Comparison of ENCODE assay signal across 32 cellular contexts in the genomic region with DNA sequence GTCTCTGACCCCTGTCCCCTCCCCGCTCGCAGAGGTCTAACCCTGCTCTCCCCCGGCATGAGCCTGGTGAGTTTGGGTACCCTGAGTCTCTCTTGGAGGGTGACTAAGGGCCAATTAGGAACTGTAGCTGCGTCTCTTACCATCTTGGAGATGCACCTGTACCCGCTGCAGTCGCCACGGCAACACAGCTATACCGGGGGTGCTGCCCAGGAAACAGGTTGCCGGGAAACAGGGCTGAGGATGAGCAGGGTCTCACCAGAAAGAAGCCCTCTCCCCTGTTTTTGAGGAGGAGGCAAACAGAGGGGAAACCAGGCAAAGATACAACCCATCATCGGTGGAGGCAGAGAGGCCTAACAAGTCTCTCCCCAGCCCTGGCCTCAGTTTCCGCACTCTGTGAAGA.
"Had no signal": no experiment of that assay in that cellular context is flagged by ENCODE, and none has a peak within 500 bp of the region (broad histone marks: within the 10 kb centered on the region; RNA-seq: fewer than 3 reads in every experiment).

No MANE protein-coding gene starts in this region.

- H3K4me1 Mint-ChIP-seq: activated B cell treated with CpG ODN at 0.5 μM for 24 hours; activated CD4-positive, alpha-beta T cell treated with anti-CD3 and anti-CD28 coated beads, Interleukin-2, amount 10 ng/mL, durations not matched to agents 24 days and 14 days; activated naive CD8-positive, alpha-beta T cell treated with anti-CD3 and anti-CD28 coated beads for 36 hours; activated T-helper 17 cell treated with anti-CD3 and anti-CD28 coated beads, Interleukin-2, amount 50 U/mL, for 72 hours had no signal

- H3K36me3 ChIP-seq: adrenal gland, brain microvascular endothelial cell, breast epithelium had no signal

- H3K36me3 Mint-ChIP-seq: activated CD4-positive, alpha-beta memory T cell treated with anti-CD3 and anti-CD28 coated beads for 36 hours; activated naive CD4-positive, alpha-beta T cell treated with anti-CD3 and anti-CD28 coated beads, Interleukin-2, amount 50 U/mL, for 72 hours; activated naive CD8-positive, alpha-beta T cell treated with anti-CD3 and anti-CD28 coated beads for 36 hours had no signal

- H3K4me3 Mint-ChIP-seq: activated B cell treated with CpG ODN at 0.5 μM for 24 hours; activated CD4-positive, alpha-beta memory T cell treated with anti-CD3 and anti-CD28 coated beads for 36 hours; activated CD4-positive, alpha-beta T cell treated with anti-CD3 and anti-CD28 coated beads, Interleukin-2, amount 10 ng/mL, durations not matched to agents 24 days and 14 days; activated CD8-positive, alpha-beta T cell treated with anti-CD3 and anti-CD28 coated beads for 36 hours; activated naive CD4-positive, alpha-beta T cell treated with anti-CD3 and anti-CD28 coated beads for 36 hours; activated naive CD8-positive, alpha-beta T cell treated with anti-CD3 and anti-CD28 coated beads for 36 hours; activated T-cell treated with anti-CD3 and anti-CD28 coated beads, Interleukin-2, amount 50 U/mL, for 4 hours; activated T-cell treated with anti-CD3 and anti-CD28 coated beads, Interleukin-2, amount 50 U/mL, for 72 hours; activated T-helper 1 cell treated with anti-CD3 and anti-CD28 coated beads, Interleukin-12 subunit alpha, Interleukin-12 subunit beta, Interleukin-2, Interleukin-4 antibody, amounts not matched to agents 30 ng/mL and 10 ng/mL and 1 ng/mL, durations not matched to agents 14 hours and 24 hours and 36 hours; activated T-helper 17 cell treated with anti-CD3 and anti-CD28 coated beads, Interleukin-2, amount 50 U/mL, for 72 hours; T-helper 2 cell treated with Interferon-gamma antibody and Interleukin-4, amounts not matched to agents 5 μg/mL and 100 μg/mL, for 36 hours had no signal

- H3K9me3 Mint-ChIP-seq: activated B cell treated with CpG ODN at 0.5 μM for 24 hours; activated CD4-positive, alpha-beta T cell treated with anti-CD3 and anti-CD28 coated beads, Interleukin-2, amount 10 ng/mL, durations not matched to agents 24 days and 14 days; activated CD8-positive, alpha-beta T cell treated with anti-CD3 and anti-CD28 coated beads for 36 hours; activated naive CD4-positive, alpha-beta T cell treated with anti-CD3 and anti-CD28 coated beads for 36 hours; activated naive CD4-positive, alpha-beta T cell treated with anti-CD3 and anti-CD28 coated beads, Interleukin-2, amount 50 U/mL, for 72 hours; activated naive CD8-positive, alpha-beta T cell treated with anti-CD3 and anti-CD28 coated beads for 36 hours; activated T-cell treated with anti-CD3 and anti-CD28 coated beads, Interleukin-2, amount 50 U/mL, for 4 hours; activated T-cell treated with anti-CD3 and anti-CD28 coated beads, Interleukin-2, amount 50 U/mL, for 72 hours; activated T-helper 1 cell treated with anti-CD3 and anti-CD28 coated beads, Interleukin-12 subunit alpha, Interleukin-12 subunit beta, Interleukin-2, Interleukin-4 antibody, amounts not matched to agents 30 ng/mL and 10 ng/mL and 1 ng/mL, durations not matched to agents 14 hours and 24 hours and 36 hours; activated T-helper 17 cell treated with anti-CD3 and anti-CD28 coated beads, Interleukin-2, amount 50 U/mL, for 72 hours; T-helper 2 cell treated with Interferon-gamma antibody and Interleukin-4, amounts not matched to agents 5 μg/mL and 100 μg/mL, for 36 hours had no signal

- H3K27me3 ChIP-seq: adrenal gland, body of pancreas, brain microvascular endothelial cell, breast epithelium had no signal

- H3K4me3 ChIP-seq: adrenal gland, body of pancreas, breast epithelium had no signal

- H3K27ac ChIP-seq: adrenal gland, body of pancreas, brain microvascular endothelial cell, VCaP had no signal

- H3K27ac Mint-ChIP-seq: activated B cell treated with CpG ODN at 0.5 μM for 24 hours; activated CD4-positive, alpha-beta memory T cell treated with anti-CD3 and anti-CD28 coated beads for 36 hours; activated CD4-positive, alpha-beta T cell treated with anti-CD3 and anti-CD28 coated beads, Interleukin-2, amount 10 ng/mL, durations not matched to agents 24 days and 14 days; activated CD8-positive, alpha-beta T cell treated with anti-CD3 and anti-CD28 coated beads for 36 hours; activated naive CD4-positive, alpha-beta T cell treated with anti-CD3 and anti-CD28 coated beads for 36 hours; activated naive CD8-positive, alpha-beta T cell treated with anti-CD3 and anti-CD28 coated beads for 36 hours; activated T-cell treated with anti-CD3 and anti-CD28 coated beads, Interleukin-2, amount 50 U/mL, for 72 hours; activated T-helper 1 cell treated with anti-CD3 and anti-CD28 coated beads, Interleukin-12 subunit alpha, Interleukin-12 subunit beta, Interleukin-2, Interleukin-4 antibody, amounts not matched to agents 30 ng/mL and 10 ng/mL and 1 ng/mL, durations not matched to agents 14 hours and 24 hours and 36 hours; activated T-helper 17 cell treated with anti-CD3 and anti-CD28 coated beads, Interleukin-2, amount 50 U/mL, for 72 hours; T-helper 2 cell treated with Interferon-gamma antibody and Interleukin-4, amounts not matched to agents 5 μg/mL and 100 μg/mL, for 36 hours had no signal

- H3K9me3 ChIP-seq: adrenal gland, body of pancreas, breast epithelium had no signal

- H3K27me3 Mint-ChIP-seq: activated CD4-positive, alpha-beta T cell treated with anti-CD3 and anti-CD28 coated beads, Interleukin-2, amount 10 ng/mL, durations not matched to agents 24 days and 14 days had no signal

- ATAC-seq: activated CD8-positive, alpha-beta T cell treated with anti-CD3 and anti-CD28 coated beads for 36 hours; activated naive CD4-positive, alpha-beta T cell treated with anti-CD3 and anti-CD28 coated beads, Interleukin-2, amount 50 U/mL, for 72 hours; activated T-cell treated with anti-CD3 and anti-CD28 coated beads, Interleukin-2, amount 50 U/mL, for 4 hours; activated T-cell treated with anti-CD3 and anti-CD28 coated beads, Interleukin-2, amount 50 U/mL, for 72 hours; activated T-helper 17 cell treated with anti-CD3 and anti-CD28 coated beads, Interleukin-2, amount 50 U/mL, for 72 hours; body of pancreas had no signal

- DNase-seq: activated B cell treated with CpG ODN at 0.5 μM for 24 hours; activated CD4-positive, alpha-beta memory T cell treated with anti-CD3 and anti-CD28 coated beads for 36 hours; activated CD4-positive, alpha-beta T cell treated with anti-CD3 and anti-CD28 coated beads for 4 hours; activated CD4-positive, alpha-beta T cell treated with anti-CD3 and anti-CD28 coated beads, Interleukin-2, amount 10 ng/mL, durations not matched to agents 24 days and 14 days; activated CD4-positive, alpha-beta T cell treated with anti-CD3 and anti-CD28 coated beads, Interleukin-2, amount 50 U/mL, for 1 hour; activated CD4-positive, alpha-beta T cell treated with anti-CD3 and anti-CD28 coated beads, Interleukin-2, amount 50 U/mL, for 4 hours; activated CD4-positive, CD25-positive, alpha-beta regulatory T cell treated with anti-CD3 and anti-CD28 coated beads, Interleukin-2, amount 50 U/mL, for 72 hours; activated CD8-positive, alpha-beta memory T cell treated with anti-CD3 and anti-CD28 coated beads, Interleukin-2, amount 50 U/mL, for 4 hours; activated CD8-positive, alpha-beta T cell treated with anti-CD3 and anti-CD28 coated beads for 36 hours; activated effector memory CD4-positive, alpha-beta T cell treated with anti-CD3 and anti-CD28 coated beads, Interleukin-2, amount 50 U/mL, for 16 hours; activated gamma-delta T cell treated with Interleukin-2 at 50 U/mL for 16 hours; activated naive CD4-positive, alpha-beta T cell; activated naive CD4-positive, alpha-beta T cell treated with anti-CD3 and anti-CD28 coated beads for 36 hours; activated naive CD4-positive, alpha-beta T cell treated with anti-CD3 and anti-CD28 coated beads, Interleukin-2, amount 50 U/mL, for 16 hours; activated naive CD8-positive, alpha-beta T cell treated with anti-CD3 and anti-CD28 coated beads for 36 hours; activated T-cell treated with anti-CD3 and anti-CD28 coated beads for 4 hours; activated T-cell treated with anti-CD3 and anti-CD28 coated beads, Interleukin-2, amount 50 U/mL, for 1 hour; activated T-cell treated with anti-CD3 and anti-CD28 coated beads, Interleukin-2, amount 50 U/mL, for 4 hours; activated T-cell treated with anti-CD3 and anti-CD28 coated beads, Interleukin-2, amount 50 U/mL, for 72 hours; adrenal gland; amniotic stem cell; aorta; body of pancreas; brain microvascular endothelial cell; central memory CD4-positive, alpha-beta T cell; T-helper 9 cell had no signal
